Comparison of ENCODE assay signal across 16 cellular contexts in the genomic region with DNA sequence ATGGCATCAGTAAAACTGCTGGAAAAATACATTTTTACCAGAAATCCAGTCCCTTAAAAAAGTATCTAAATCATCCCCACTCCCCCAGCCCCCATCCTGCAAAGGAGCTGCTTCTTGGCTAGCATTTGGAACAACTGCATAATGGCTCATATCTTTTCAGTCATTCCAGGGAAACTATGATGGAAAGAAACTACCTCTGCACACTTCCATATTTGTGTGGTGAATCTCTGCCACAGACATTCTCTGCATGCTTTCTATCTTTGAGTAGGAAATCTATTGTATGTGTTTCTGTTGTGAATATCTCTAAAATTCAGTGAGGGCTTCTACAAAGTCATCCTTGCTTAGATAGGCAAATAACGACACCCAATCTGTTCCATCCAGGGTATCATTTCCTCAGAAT.
"Had no signal": no experiment of that assay in that cellular context is flagged by ENCODE, and none has a peak within 500 bp of the region (broad histone marks: within the 10 kb centered on the region; RNA-seq: fewer than 3 reads in every experiment).

No MANE protein-coding gene starts in this region.

- H3K9me3 ChIP-seq: body of pancreas, heart left ventricle, left ventricle myocardium inferior, ovary, uterus had no signal

- H3K36me3 ChIP-seq: heart left ventricle, left ventricle myocardium inferior, ovary, uterus had no signal

- H3K4me3 ChIP-seq: body of pancreas, dorsolateral prefrontal cortex, heart left ventricle, left ventricle myocardium inferior, ovary, uterus had no signal

- H3K27ac ChIP-seq: body of pancreas, dorsolateral prefrontal cortex, foreskin keratinocyte, heart left ventricle, left ventricle myocardium inferior, ovary, uterus had no signal

- DNase-seq: activated CD4-positive, alpha-beta memory T cell treated with anti-CD3 and anti-CD28 coated beads, Interleukin-2, amount 10 ng/mL, durations not matched to agents 7 days and 5 days; activated naive CD4-positive, alpha-beta T cell; body of pancreas; cerebellar nuclear complex; dorsolateral prefrontal cortex; heart left ventricle; left ventricle myocardium inferior; mesendoderm; ovary; retina; stimulated activated CD4-positive, alpha-beta T cell treated with anti-CD3 and anti-CD28 coated beads, Interleukin-15, amount 100 ng/mL, for 24 hours; stimulated activated CD4-positive, alpha-beta T cell treated with anti-CD3 and anti-CD28 coated beads, Interleukin-4, amount 100 ng/mL, for 24 hours; T-cell; T1000; uterus had no signal

- H3K27me3 ChIP-seq: body of pancreas, dorsolateral prefrontal cortex, foreskin keratinocyte, heart left ventricle, ovary, uterus had no signal
